Comparison of ENCODE assay signal across 11 cellular contexts in genomic region chr12:1496162-1496925, GRCh38.
A peak's percentile ranks its signal among the peaks of the same experiment; 100 is the strongest.
DNase-seq lines count a peak whose midpoint lies in the region; ATAC-seq and TF ChIP-seq lines count a peak whose summit lies in the region.
"Had no signal": no experiment of that assay in that cellular context is flagged by ENCODE, and none has a peak within 500 bp of the region (broad histone marks: within the 10 kb centered on the region; RNA-seq: fewer than 3 reads in every experiment).

No MANE protein-coding gene starts in this region.

- H3K4me3 Mint-ChIP-seq in CD14-positive monocyte: no peak overlapping the region

- no peak overlapping the region for H3K27ac Mint-ChIP-seq in CD14-positive monocyte

- peak overlapping the region; percentile 20 for H3K4me3 ChIP-seq in astrocyte of the cerebellum (ENCODE audit: low read depth, low read length)
- peak overlapping the region; percentile 35 for H3K4me3 ChIP-seq in retinal pigment epithelial cell (ENCODE audit: low read length)

- peaks cover 5% of the 10 kb centered on the region for H3K4me1 Mint-ChIP-seq in CD14-positive monocyte

- DNase-seq in GM03348 (ENCODE audit: low spot score) (peak; percentile 77), astrocyte of the cerebellum (ENCODE audit: low read depth) (no peak), Right ventricle myocardium superior (no peak), retinal pigment epithelial cell (ENCODE audit: low read depth) (no peak), CD14-positive monocyte (ENCODE audit: low spot score) (no peak), NCI-H187 (lab: John Stamatoyannopoulos, UW) (no peak)
- DNase-seq: Caco-2, NCI-H524 treated with DMSO at 0.1 percent for 48 hours, SW 1271 had no signal

- H3K9me3 Mint-ChIP-seq in CD14-positive monocyte: peaks cover 0 to 3% (median 0%) of the 10 kb centered on the region in 7 donors

- ATAC-seq in Right ventricle myocardium superior (ENCODE audit: poor library complexity): peak; percentile 50
- ATAC-seq in HG02763 (IDR thresholded peaks at IDR 0.05; ENCODE audit: unreplicated experiment): no peak
- ATAC-seq in HG03442 (IDR thresholded peaks at IDR 0.05; ENCODE audit: unreplicated experiment): no peak

- H3K36me3 Mint-ChIP-seq in CD14-positive monocyte: peaks cover 23 to 24% of the 10 kb centered on the region in 2 donors

- in situ Hi-C loops in astrocyte of the cerebellum (cut with HindIII; ENCODE audit: low sequenced_read_pairs): no loop called here

- TF ChIP-seq CTCF in astrocyte of the cerebellum (IDR thresholded peaks at IDR 0.05; ENCODE audit: low read depth, low read length, missing control alignments) (no peak), retinal pigment epithelial cell (conservative IDR thresholded peaks at IDR 0.05; ENCODE audit: low read depth, low read length) (no peak), CD14-positive monocyte (IDR thresholded peaks at IDR 0.05) (no peak)

- intact Hi-C loops in Right ventricle myocardium superior (cut with DNase I) (no loop called here), CD14-positive monocyte (cut with micrococcal nuclease) (no loop called here)

- H3K27me3 Mint-ChIP-seq in CD14-positive monocyte (ENCODE audit: low read depth in 3 of 3): peaks cover 2 to 11% (median 6%) of the 10 kb centered on the region in 3 donors
